ENCODE assay signal across 8 cellular contexts in the genomic region with DNA sequence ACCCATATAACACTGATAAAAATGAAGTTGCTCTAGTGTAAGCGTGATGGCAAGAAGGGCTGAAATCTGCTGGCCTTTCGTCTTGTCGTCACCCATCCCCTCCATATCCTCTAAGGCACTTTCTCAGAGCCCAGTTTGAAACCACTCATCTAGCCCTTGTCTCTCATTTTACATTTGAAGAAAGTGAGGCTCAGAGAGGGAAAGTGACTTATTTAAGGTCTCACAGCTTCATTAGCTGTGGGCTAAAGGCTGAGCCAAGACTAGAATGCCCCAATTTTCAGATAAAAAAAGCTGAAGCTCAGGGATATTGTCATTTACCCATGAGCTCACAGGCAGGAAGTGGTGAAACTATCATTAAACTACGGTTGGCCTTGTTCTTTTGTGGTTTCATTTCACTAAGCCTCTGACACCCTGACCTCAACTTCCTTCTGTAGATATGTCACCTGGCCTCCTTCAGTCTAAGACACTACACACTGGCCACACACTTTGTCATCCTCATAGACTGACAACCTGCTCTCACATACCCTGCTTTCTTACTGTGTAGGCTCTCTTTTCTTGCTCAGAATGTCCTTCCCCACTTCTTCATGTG.
DNase-seq lines count a peak whose midpoint lies in the region; ATAC-seq and TF ChIP-seq lines count a peak whose summit lies in the region.

No MANE protein-coding gene starts in this region.

- no peaks in the 10 kb centered on the region for H3K9me3 ChIP-seq in CD4-positive, alpha-beta T cell (ENCODE audit: control insufficient read depth, low read length)
- H3K9me3 ChIP-seq in mucosa of rectum (ENCODE audit: control insufficient read depth in 2 of 2, low read length in 2 of 2) (no peaks in the 10 kb centered on the region), BE2C (no peaks in the 10 kb centered on the region)

- POLR2A ChIA-PET in CD4-positive, alpha-beta T cell (lab: Charles Lee) = interaction anchor here (0.6 to 2.0 kb wide), 9 partner anchors 9 to 308 kb away, joined by 3 to 11 read pairs (median 3); no protein-coding TSS in a partner anchor

- H3K27ac Mint-ChIP-seq in CD4-positive, alpha-beta T cell = peak overlapping the region; percentile 82

- no peaks in the 10 kb centered on the region for H3K36me3 Mint-ChIP-seq in CD4-positive, alpha-beta T cell (ENCODE audit: low read depth)

- H3K4me1 ChIP-seq in mucosa of rectum (ENCODE audit: control insufficient read depth in 2 of 2, insufficient read depth in 2 of 2, low read length in 2 of 2) = peaks cover 0 to 6% of the 10 kb centered on the region in 2 donors
- H3K4me1 ChIP-seq in BE2C = no peaks in the 10 kb centered on the region

- no peaks in the 10 kb centered on the region for H3K9me3 Mint-ChIP-seq in CD4-positive, alpha-beta T cell

- H3K27ac ChIP-seq in CD4-positive, alpha-beta T cell (ENCODE audit: low read depth, low read length) = peak overlapping the region; percentile 3
- H3K27ac ChIP-seq in mucosa of rectum (ENCODE audit: low read depth in 2 of 2, low read length in 2 of 2) = peak overlapping the region; percentile 17 to 53

- CTCF ChIA-PET in CD4-positive, alpha-beta T cell (lab: Charles Lee) = no interaction called here

- no peaks in the 10 kb centered on the region for H3K27me3 ChIP-seq in CD4-positive, alpha-beta T cell (ENCODE audit: control insufficient read depth, insufficient read depth, low read length)
- no peaks in the 10 kb centered on the region for H3K27me3 ChIP-seq in mucosa of rectum (ENCODE audit: control insufficient read depth in 2 of 2, insufficient read depth in 2 of 2, low read length in 2 of 2)
- no peaks in the 10 kb centered on the region; the same call in 1 of the 2 replicates for H3K27me3 ChIP-seq in BE2C

- DNase-seq in CD4-positive, alpha-beta T cell = peak in 8 of 10 experiments; percentile 4 to 54 (median 24)
- peak; percentile 36 to 47 for DNase-seq in activated CD4-positive, alpha-beta T cell treated with anti-CD3 and anti-CD28 coated beads for 4 hours
- DNase-seq in BE2C (no peak), AG08396 (ENCODE audit: low spot score) (no peak), NCI-H1105 treated with DMSO at 0.1 percent for 48 hours (lab: John Stamatoyannopoulos, UW) (no peak)

- H3K4me3 Mint-ChIP-seq in CD4-positive, alpha-beta T cell = peak overlapping the region; percentile 32

- H3K9ac ChIP-seq in mucosa of rectum (ENCODE audit: low read depth in 1 of 2, low read length in 2 of 2) = no peak overlapping the region

- no peak for TF ChIP-seq CTCF in CD4-positive, alpha-beta T cell (IDR thresholded peaks at IDR 0.05)
- TF ChIP-seq CTCF in BE2C (IDR thresholded peaks at IDR 0.05; ENCODE audit: low read depth, low read length) = no peak

- H3K36me3 ChIP-seq in mucosa of rectum (ENCODE audit: control insufficient read depth in 2 of 2, insufficient read depth in 2 of 2, low read length in 2 of 2) (no peaks in the 10 kb centered on the region), BE2C (no peaks in the 10 kb centered on the region)

- H3K4me1 Mint-ChIP-seq in CD4-positive, alpha-beta T cell (ENCODE audit: low read depth) = peaks cover 73% of the 10 kb centered on the region

- H3K4me3 ChIP-seq in mucosa of rectum (ENCODE audit: low read length in 2 of 2) (no peak overlapping the region), BE2C (ENCODE audit: low read depth, low read length) (no peak overlapping the region)

- ATAC-seq in CD4-positive, alpha-beta T cell (ENCODE audit: poor library complexity) = peak; percentile 97
- ATAC-seq in GM19455 (IDR thresholded peaks at IDR 0.05; ENCODE audit: unreplicated experiment) (peak; percentile 99), HG03469 (IDR thresholded peaks at IDR 0.05; ENCODE audit: unreplicated experiment) (peak; percentile 99)

- intact Hi-C loops in CD4-positive, alpha-beta T cell (cut with DNase I, micrococcal nuclease) = loop anchor here (1.0 to 10.0 kb wide), 3 partner anchors 41 to 177 kb away; partner anchors contain the start of gene DMAC1 (in 1 of the 2)

- no peaks in the 10 kb centered on the region for H3K27me3 Mint-ChIP-seq in CD4-positive, alpha-beta T cell

Comparison
In these comparisons a context has a peak if more than half of its experiments do, and no peak if none do; other contexts are left out.
1. DNase-seq: peak in CD4-positive, alpha-beta T cell (8 of 10) and activated CD4-positive, alpha-beta T cell treated with anti-CD3 and anti-CD28 coated beads for 4 hours (2 of 2); none in BE2C (single experiment), AG08396 (single experiment) and NCI-H1105 treated with DMSO at 0.1 percent for 48 hours (single experiment).
2. Peak in every context shown above with its lines, with median percentiles within 50 percentile points of each other: ATAC-seq.